ENCODE assay signal across 11 cellular contexts in the genomic region with DNA sequence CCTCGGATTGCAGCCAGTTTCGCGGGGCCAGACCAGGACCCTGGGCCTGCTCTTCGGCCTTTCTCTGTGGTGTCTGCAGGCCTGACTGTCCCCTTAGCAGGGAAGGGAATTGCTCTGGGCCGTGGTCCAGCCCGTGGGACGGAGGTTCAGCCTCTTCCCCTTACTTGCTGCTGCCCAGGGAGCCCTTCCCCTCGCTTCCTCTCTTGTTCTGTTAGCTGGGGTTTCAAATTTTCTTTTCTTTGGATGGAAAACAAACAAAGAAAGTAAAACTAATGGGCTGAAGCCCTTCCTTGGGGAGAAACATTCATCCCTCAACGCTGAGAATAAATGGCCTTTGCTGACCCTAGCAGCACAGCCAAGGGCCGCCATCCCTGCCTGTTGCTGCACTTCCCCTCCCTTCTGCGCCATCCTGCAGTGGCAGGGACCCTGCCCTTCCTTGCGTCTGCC. TPM values are rescaled to one million over a fixed set of nuclear protein-coding genes. Genes with fewer than 3 reads are reported as not detected.
DNase-seq lines count a peak whose midpoint lies in the region; ATAC-seq and TF ChIP-seq lines count a peak whose summit lies in the region.
"Had no signal": no experiment of that assay in that cellular context is flagged by ENCODE, and none has a peak within 500 bp of the region (broad histone marks: within the 10 kb centered on the region; RNA-seq: fewer than 3 reads in every experiment).

No MANE protein-coding gene starts in this region.

- no peak overlapping the region for H3K4me3 Mint-ChIP-seq in MCF 10A (ENCODE audit: unreplicated experiment)
- H3K4me3 Mint-ChIP-seq in activated T-helper 1 cell treated with anti-CD3 and anti-CD28 coated beads, Interleukin-12 subunit alpha, Interleukin-12 subunit beta, Interleukin-2, Interleukin-4 antibody, amounts not matched to agents 30 ng/mL and 10 ng/mL and 1 ng/mL, durations not matched to agents 14 hours and 24 hours and 36 hours, result no peak overlapping the region
- H3K4me3 Mint-ChIP-seq: activated CD8-positive, alpha-beta memory T cell treated with anti-CD3 and anti-CD28 coated beads, Interleukin-2, amount 10 ng/mL, durations not matched to agents 7 days and 5 days; central memory CD8-positive, alpha-beta T cell had no signal

- ATAC-seq in heart left ventricle (peak; percentile 49 to 69 (median 62)), esophagus mucosa (no peak)
- ATAC-seq: activated CD8-positive, alpha-beta memory T cell treated with anti-CD3 and anti-CD28 coated beads, Interleukin-2, amount 10 ng/mL, durations not matched to agents 7 days and 5 days; HCT116 had no signal

- TF ChIP-seq POLR2A in breast epithelium (IDR thresholded peaks at IDR 0.05), result no peak
- TF ChIP-seq POLR2A in heart left ventricle (IDR thresholded peaks at IDR 0.05), result no peak

- H3K4me1 Mint-ChIP-seq in MCF 10A (ENCODE audit: insufficient read depth, unreplicated experiment), result peaks cover 53% of the 10 kb centered on the region
- no peaks in the 10 kb centered on the region for H3K4me1 Mint-ChIP-seq in activated T-helper 1 cell treated with anti-CD3 and anti-CD28 coated beads, Interleukin-12 subunit alpha, Interleukin-12 subunit beta, Interleukin-2, Interleukin-4 antibody, amounts not matched to agents 30 ng/mL and 10 ng/mL and 1 ng/mL, durations not matched to agents 14 hours and 24 hours and 36 hours (ENCODE audit: low read depth)
- H3K4me1 Mint-ChIP-seq: activated CD8-positive, alpha-beta memory T cell treated with anti-CD3 and anti-CD28 coated beads, Interleukin-2, amount 10 ng/mL, durations not matched to agents 7 days and 5 days; central memory CD8-positive, alpha-beta T cell had no signal

- no peak overlapping the region for H3K27ac Mint-ChIP-seq in MCF 10A (ENCODE audit: low read depth, unreplicated experiment)
- no peak overlapping the region for H3K27ac Mint-ChIP-seq in activated T-helper 1 cell treated with anti-CD3 and anti-CD28 coated beads, Interleukin-12 subunit alpha, Interleukin-12 subunit beta, Interleukin-2, Interleukin-4 antibody, amounts not matched to agents 30 ng/mL and 10 ng/mL and 1 ng/mL, durations not matched to agents 14 hours and 24 hours and 36 hours
- H3K27ac Mint-ChIP-seq: activated CD8-positive, alpha-beta memory T cell treated with anti-CD3 and anti-CD28 coated beads, Interleukin-2, amount 10 ng/mL, durations not matched to agents 7 days and 5 days had no signal

- DNase-seq in breast epithelium (ENCODE audit: low spot score in 2 of 2) (no peak), MCF 10A (ENCODE audit: unreplicated experiment) (no peak), heart left ventricle (peak; percentile 78 to 85 (median 82)), posterior vena cava (ENCODE audit: low spot score) (peak; percentile 89), NCI-H2227 (lab: John Stamatoyannopoulos, UW; ENCODE audit: unreplicated experiment) (no peak)
- DNase-seq in activated T-helper 1 cell treated with anti-CD3 and anti-CD28 coated beads, Interleukin-12 subunit alpha, Interleukin-12 subunit beta, Interleukin-2, Interleukin-4 antibody, amounts not matched to agents 30 ng/mL and 10 ng/mL and 1 ng/mL, durations not matched to agents 14 hours and 24 hours and 36 hours (ENCODE audit: low spot score), result no peak
- DNase-seq in activated CD4-positive, alpha-beta T cell treated with anti-CD3 and anti-CD28 coated beads for 4 hours, result no peak
- DNase-seq: activated CD8-positive, alpha-beta memory T cell treated with anti-CD3 and anti-CD28 coated beads, Interleukin-2, amount 10 ng/mL, durations not matched to agents 7 days and 5 days had no signal

- intact Hi-C loops in breast epithelium (cut with DNase I; ENCODE audit: low total_unique reads), result no loop called here
- intact Hi-C loops in MCF 10A (cut with micrococcal nuclease), result no loop called here
- intact Hi-C loops in heart left ventricle (cut with DNase I), result loop anchor here in 3 of 10 donors (5.0 kb wide), 3 partner anchors 42 to 52 kb away; partner anchors contain the start of gene ASAP2 (in 1 of the 3)
- intact Hi-C loops in posterior vena cava (cut with DNase I), result no loop called here
- intact Hi-C loops in activated T-helper 1 cell treated with anti-CD3 and anti-CD28 coated beads, Interleukin-12 subunit alpha, Interleukin-12 subunit beta, Interleukin-2, Interleukin-4 antibody, amounts not matched to agents 30 ng/mL and 10 ng/mL and 1 ng/mL, durations not matched to agents 14 hours and 24 hours and 36 hours (cut with micrococcal nuclease), result no loop called here

- H3K4me3 ChIP-seq in breast epithelium (peak overlapping the region in 1 of 3 donors; percentile 15), heart left ventricle (peak overlapping the region in 8 of 12 donors; percentile 6 to 41 (median 28))

- H3K9me3 ChIP-seq in breast epithelium (no peaks in the 10 kb centered on the region), heart left ventricle (no peaks in the 10 kb centered on the region)

- no peaks in the 10 kb centered on the region for H3K27me3 Mint-ChIP-seq in MCF 10A (ENCODE audit: insufficient read depth, unreplicated experiment)
- H3K27me3 Mint-ChIP-seq in activated T-helper 1 cell treated with anti-CD3 and anti-CD28 coated beads, Interleukin-12 subunit alpha, Interleukin-12 subunit beta, Interleukin-2, Interleukin-4 antibody, amounts not matched to agents 30 ng/mL and 10 ng/mL and 1 ng/mL, durations not matched to agents 14 hours and 24 hours and 36 hours (ENCODE audit: insufficient read depth), result peaks cover 11% of the 10 kb centered on the region

- CTCF ChIA-PET in MCF 10A (lab: Yijun Ruan, JAX), result no interaction called here

- H3K27me3 ChIP-seq in breast epithelium, result no peaks in the 10 kb centered on the region
- no peaks in the 10 kb centered on the region for H3K27me3 ChIP-seq in heart left ventricle

- peaks cover 4% of the 10 kb centered on the region for H3K36me3 Mint-ChIP-seq in MCF 10A (ENCODE audit: insufficient read depth, unreplicated experiment)
- H3K36me3 Mint-ChIP-seq in activated T-helper 1 cell treated with anti-CD3 and anti-CD28 coated beads, Interleukin-12 subunit alpha, Interleukin-12 subunit beta, Interleukin-2, Interleukin-4 antibody, amounts not matched to agents 30 ng/mL and 10 ng/mL and 1 ng/mL, durations not matched to agents 14 hours and 24 hours and 36 hours (ENCODE audit: low read depth), result no peaks in the 10 kb centered on the region
- H3K36me3 Mint-ChIP-seq: activated CD8-positive, alpha-beta memory T cell treated with anti-CD3 and anti-CD28 coated beads, Interleukin-2, amount 10 ng/mL, durations not matched to agents 7 days and 5 days had no signal

- H3K4me1 ChIP-seq in breast epithelium (peaks cover 0 to 9% of the 10 kb centered on the region in 2 donors), heart left ventricle (peaks cover 29 to 91% (median 81%) of the 10 kb centered on the region in 12 donors)

- H3K27ac ChIP-seq in breast epithelium (peak overlapping the region; percentile 72 to 85), heart left ventricle (peak overlapping the region; percentile 14 to 94 (median 84))

- BruUV-seq in MCF 10A (replicated peaks; lab: Mats Ljungman, UMichigan), result no TSS peak

- 28 to 35% (median 31%) methylated on average over 12 of the region's 12 CpGs for WGBS in heart left ventricle, 4 donors

- no peaks in the 10 kb centered on the region for H3K9me3 Mint-ChIP-seq in MCF 10A (ENCODE audit: unreplicated experiment)
- H3K9me3 Mint-ChIP-seq in activated T-helper 1 cell treated with anti-CD3 and anti-CD28 coated beads, Interleukin-12 subunit alpha, Interleukin-12 subunit beta, Interleukin-2, Interleukin-4 antibody, amounts not matched to agents 30 ng/mL and 10 ng/mL and 1 ng/mL, durations not matched to agents 14 hours and 24 hours and 36 hours, result no peaks in the 10 kb centered on the region
- H3K9me3 Mint-ChIP-seq: central memory CD8-positive, alpha-beta T cell had no signal

- POLR2A ChIA-PET in MCF 10A (lab: Yijun Ruan, JAX), result interaction anchor here (1.1 kb wide), 1 partner anchor 18 kb away, joined by 6 read pairs; no protein-coding TSS in a partner anchor

- H3K36me3 ChIP-seq in breast epithelium (no peaks in the 10 kb centered on the region), heart left ventricle (no peaks in the 10 kb centered on the region)

- TF ChIP-seq CTCF in breast epithelium (IDR thresholded peaks at IDR 0.05) (no peak), MCF 10A (IDR thresholded peaks at IDR 0.05; ENCODE audit: unreplicated experiment) (no peak), heart left ventricle (IDR thresholded peaks at IDR 0.05) (no peak)

RNA-seq across cellular contexts. Expression of gene ASAP2, which starts 52.4 kb away (rescaled TPM):
- total RNA-seq in breast epithelium (10 to 100 TPM; 14.5 to 24.2 (median 21.0) TPM), MCF 10A (2022) (80.8 and 89.5 TPM in 2 replicates), heart left ventricle (10 to 100 TPM in 7 of 9 donors, 1 to 10 TPM in 2; 7.4 to 17.0 (median 12.9) TPM), posterior vena cava (10 to 100 TPM; 28.1 to 31.3 TPM), esophagus mucosa (6.4 TPM)
- 1 to 10 TPM; 6.7 to 8.0 TPM for polyA plus RNA-seq in heart left ventricle
- total RNA-seq in activated T-helper 1 cell treated with anti-CD3 and anti-CD28 coated beads, Interleukin-12 subunit alpha, Interleukin-12 subunit beta, Interleukin-2, Interleukin-4 antibody, amounts not matched to agents 30 ng/mL and 10 ng/mL and 1 ng/mL, durations not matched to agents 14 hours and 24 hours and 36 hours, result 0.34 and 1.2 TPM in 2 replicates

Comparison
In these comparisons a context has a peak if more than half of its experiments do, and no peak if none do; other contexts are left out.
1. DNase-seq: peak in heart left ventricle (5 of 5) and posterior vena cava (single experiment); none in breast epithelium (0 of 2), MCF 10A (single experiment), NCI-H2227 (single experiment), activated T-helper 1 cell treated with anti-CD3 and anti-CD28 coated beads, Interleukin-12 subunit alpha, Interleukin-12 subunit beta, Interleukin-2, Interleukin-4 antibody, amounts not matched to agents 30 ng/mL and 10 ng/mL and 1 ng/mL, durations not matched to agents 14 hours and 24 hours and 36 hours (single experiment) and activated CD4-positive, alpha-beta T cell treated with anti-CD3 and anti-CD28 coated beads for 4 hours (0 of 2).